ENCODE assay signal across 1 cellular context in the genomic region with DNA sequence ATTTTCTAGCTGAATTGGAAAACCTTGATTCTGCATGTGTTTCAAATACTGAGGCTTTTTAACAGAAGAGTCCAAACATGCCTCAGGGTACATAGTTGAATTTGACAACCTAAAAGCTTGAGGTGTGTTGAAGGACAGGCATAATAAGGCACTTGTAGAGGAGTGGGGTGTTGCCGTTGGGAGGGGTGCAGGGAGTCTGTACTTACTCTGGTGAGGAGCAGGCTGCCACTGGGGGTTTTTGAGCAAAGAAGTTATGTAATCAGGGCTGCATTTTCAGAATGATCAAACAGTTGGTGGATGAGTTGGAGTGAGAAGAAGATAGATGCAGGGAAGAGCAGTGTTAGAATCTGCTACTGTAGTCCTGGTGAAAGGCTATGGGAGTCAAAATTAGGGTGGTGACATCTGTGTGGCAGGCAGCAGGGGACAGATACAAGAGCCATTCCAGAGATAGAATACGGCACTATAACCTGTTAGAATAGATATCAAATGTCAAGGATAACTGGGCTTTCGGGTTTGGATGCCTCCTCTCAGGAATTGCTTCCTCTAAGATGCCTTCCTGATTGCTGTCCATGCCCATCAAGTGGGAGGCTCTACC.
TF ChIP-seq lines count a peak whose summit lies in the region.

No MANE protein-coding gene starts in this region.

TF ChIP-seq in HEK293, 187 proteins besides CTCF, POLR2A, EP300 and RAD21:
- TF ChIP-seq PRDM2 (tag by site-specific recombination; IDR thresholded peaks at IDR 0.05; ENCODE audit: borderline replicate concordance) (no peak), SCRT2 (tag by site-specific recombination; IDR thresholded peaks at IDR 0.05) (peak; percentile 13; the same call in 1 of the 2 replicates)
TF ChIP-seq in HEK293: peak in this region for 1.
